In the genomic region with DNA sequence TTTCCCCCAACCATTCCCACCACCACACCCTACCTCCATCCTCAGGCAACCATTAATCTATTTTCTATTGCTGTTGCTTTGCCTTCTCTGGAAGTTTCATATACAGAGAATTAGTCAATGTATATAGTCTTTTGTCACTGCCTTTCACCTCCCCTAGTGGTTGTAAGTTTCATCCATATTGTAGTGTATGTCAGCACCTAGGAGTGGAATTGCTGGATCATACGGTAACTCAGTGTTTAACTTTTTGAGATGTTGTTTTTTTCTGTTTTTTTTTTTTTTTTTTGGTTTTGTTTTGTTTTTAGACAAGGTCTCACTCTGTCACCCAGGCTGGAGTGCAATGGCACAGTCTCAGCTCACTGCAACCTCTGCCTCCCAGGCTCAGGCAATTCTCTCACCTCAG, we compare ENCODE assay signal across 1 cellular context.
TF ChIP-seq lines count a peak whose summit lies in the region.

No MANE protein-coding gene starts in this region.

TF ChIP-seq in GM23338, 12 proteins besides CTCF, POLR2A, EP300 and RAD21 (continued from another document):
- TF ChIP-seq, protein P1, sequence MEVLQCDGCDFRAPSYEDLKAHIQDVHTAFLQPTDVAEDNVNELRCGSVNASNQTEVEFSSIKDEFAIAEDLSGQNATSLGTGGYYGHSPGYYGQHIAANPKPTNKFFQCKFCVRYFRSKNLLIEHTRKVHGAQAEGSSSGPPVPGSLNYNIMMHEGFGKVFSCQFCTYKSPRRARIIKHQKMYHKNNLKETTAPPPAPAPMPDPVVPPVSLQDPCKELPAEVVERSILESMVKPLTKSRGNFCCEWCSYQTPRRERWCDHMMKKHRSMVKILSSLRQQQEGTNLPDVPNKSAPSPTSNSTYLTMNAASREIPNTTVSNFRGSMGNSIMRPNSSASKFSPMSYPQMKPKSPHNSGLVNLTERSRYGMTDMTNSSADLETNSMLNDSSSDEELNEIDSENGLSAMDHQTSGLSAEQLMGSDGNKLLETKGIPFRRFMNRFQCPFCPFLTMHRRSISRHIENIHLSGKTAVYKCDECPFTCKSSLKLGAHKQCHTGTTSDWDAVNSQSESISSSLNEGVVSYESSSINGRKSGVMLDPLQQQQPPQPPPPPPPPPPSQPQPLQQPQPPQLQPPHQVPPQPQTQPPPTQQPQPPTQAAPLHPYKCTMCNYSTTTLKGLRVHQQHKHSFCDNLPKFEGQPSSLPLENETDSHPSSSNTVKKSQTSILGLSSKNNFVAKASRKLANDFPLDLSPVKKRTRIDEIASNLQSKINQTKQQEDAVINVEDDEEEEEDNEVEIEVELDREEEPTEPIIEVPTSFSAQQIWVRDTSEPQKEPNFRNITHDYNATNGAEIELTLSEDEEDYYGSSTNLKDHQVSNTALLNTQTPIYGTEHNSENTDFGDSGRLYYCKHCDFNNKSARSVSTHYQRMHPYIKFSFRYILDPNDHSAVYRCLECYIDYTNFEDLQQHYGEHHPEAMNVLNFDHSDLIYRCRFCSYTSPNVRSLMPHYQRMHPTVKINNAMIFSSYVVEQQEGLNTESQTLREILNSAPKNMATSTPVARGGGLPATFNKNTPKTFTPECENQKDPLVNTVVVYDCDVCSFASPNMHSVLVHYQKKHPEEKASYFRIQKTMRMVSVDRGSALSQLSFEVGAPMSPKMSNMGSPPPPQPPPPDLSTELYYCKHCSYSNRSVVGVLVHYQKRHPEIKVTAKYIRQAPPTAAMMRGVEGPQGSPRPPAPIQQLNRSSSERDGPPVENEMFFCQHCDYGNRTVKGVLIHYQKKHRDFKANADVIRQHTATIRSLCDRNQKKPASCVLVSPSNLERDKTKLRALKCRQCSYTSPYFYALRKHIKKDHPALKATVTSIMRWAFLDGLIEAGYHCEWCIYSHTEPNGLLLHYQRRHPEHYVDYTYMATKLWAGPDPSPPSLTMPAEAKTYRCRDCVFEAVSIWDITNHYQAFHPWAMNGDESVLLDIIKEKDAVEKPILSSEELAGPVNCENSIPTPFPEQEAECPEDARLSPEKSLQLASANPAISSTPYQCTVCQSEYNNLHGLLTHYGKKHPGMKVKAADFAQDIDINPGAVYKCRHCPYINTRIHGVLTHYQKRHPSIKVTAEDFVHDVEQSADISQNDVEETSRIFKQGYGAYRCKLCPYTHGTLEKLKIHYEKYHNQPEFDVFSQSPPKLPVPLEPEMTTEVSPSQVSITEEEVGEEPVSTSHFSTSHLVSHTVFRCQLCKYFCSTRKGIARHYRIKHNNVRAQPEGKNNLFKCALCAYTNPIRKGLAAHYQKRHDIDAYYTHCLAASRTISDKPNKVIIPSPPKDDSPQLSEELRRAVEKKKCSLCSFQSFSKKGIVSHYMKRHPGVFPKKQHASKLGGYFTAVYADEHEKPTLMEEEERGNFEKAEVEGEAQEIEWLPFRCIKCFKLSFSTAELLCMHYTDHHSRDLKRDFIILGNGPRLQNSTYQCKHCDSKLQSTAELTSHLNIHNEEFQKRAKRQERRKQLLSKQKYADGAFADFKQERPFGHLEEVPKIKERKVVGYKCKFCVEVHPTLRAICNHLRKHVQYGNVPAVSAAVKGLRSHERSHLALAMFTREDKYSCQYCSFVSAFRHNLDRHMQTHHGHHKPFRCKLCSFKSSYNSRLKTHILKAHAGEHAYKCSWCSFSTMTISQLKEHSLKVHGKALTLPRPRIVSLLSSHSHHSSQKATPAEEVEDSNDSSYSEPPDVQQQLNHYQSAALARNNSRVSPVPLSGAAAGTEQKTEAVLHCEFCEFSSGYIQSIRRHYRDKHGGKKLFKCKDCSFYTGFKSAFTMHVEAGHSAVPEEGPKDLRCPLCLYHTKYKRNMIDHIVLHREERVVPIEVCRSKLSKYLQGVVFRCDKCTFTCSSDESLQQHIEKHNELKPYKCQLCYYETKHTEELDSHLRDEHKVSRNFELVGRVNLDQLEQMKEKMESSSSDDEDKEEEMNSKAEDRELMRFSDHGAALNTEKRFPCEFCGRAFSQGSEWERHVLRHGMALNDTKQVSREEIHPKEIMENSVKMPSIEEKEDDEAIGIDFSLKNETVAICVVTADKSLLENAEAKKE (CRISPR knock-in tag; IDR thresholded peaks at IDR 0.05) = no peak
- TF ChIP-seq CREB1 (CRISPR knock-in tag; IDR thresholded peaks at IDR 0.05; ENCODE audit: low read depth) (no peak), POLR2AphosphoS5 (IDR thresholded peaks at IDR 0.05; ENCODE audit: low read depth) (no peak), EZH2phosphoT487 (IDR thresholded peaks at IDR 0.05; ENCODE audit: unreplicated experiment) (no peak)
- TF ChIP-seq, protein P2, sequence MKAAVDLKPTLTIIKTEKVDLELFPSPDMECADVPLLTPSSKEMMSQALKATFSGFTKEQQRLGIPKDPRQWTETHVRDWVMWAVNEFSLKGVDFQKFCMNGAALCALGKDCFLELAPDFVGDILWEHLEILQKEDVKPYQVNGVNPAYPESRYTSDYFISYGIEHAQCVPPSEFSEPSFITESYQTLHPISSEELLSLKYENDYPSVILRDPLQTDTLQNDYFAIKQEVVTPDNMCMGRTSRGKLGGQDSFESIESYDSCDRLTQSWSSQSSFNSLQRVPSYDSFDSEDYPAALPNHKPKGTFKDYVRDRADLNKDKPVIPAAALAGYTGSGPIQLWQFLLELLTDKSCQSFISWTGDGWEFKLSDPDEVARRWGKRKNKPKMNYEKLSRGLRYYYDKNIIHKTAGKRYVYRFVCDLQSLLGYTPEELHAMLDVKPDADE (IDR thresholded peaks at IDR 0.05) = no peak
- TF ChIP-seq, protein P3, sequence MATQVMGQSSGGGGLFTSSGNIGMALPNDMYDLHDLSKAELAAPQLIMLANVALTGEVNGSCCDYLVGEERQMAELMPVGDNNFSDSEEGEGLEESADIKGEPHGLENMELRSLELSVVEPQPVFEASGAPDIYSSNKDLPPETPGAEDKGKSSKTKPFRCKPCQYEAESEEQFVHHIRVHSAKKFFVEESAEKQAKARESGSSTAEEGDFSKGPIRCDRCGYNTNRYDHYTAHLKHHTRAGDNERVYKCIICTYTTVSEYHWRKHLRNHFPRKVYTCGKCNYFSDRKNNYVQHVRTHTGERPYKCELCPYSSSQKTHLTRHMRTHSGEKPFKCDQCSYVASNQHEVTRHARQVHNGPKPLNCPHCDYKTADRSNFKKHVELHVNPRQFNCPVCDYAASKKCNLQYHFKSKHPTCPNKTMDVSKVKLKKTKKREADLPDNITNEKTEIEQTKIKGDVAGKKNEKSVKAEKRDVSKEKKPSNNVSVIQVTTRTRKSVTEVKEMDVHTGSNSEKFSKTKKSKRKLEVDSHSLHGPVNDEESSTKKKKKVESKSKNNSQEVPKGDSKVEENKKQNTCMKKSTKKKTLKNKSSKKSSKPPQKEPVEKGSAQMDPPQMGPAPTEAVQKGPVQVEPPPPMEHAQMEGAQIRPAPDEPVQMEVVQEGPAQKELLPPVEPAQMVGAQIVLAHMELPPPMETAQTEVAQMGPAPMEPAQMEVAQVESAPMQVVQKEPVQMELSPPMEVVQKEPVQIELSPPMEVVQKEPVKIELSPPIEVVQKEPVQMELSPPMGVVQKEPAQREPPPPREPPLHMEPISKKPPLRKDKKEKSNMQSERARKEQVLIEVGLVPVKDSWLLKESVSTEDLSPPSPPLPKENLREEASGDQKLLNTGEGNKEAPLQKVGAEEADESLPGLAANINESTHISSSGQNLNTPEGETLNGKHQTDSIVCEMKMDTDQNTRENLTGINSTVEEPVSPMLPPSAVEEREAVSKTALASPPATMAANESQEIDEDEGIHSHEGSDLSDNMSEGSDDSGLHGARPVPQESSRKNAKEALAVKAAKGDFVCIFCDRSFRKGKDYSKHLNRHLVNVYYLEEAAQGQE (IDR thresholded peaks at IDR 0.05; ENCODE audit: unreplicated experiment) = no peak
TF ChIP-seq in GM23338: peak in this region for 0.
